In genomic region chr6:36874443-36875249, GRCh38 we compare ENCODE assay signal across 1 cellular context.
TF ChIP-seq lines count a peak whose summit lies in the region.

TSS of gene PPIL1 (minus strand) at chr6:36874803. CDS start at chr6:36874772, 31 bp downstream.

TF ChIP-seq in HepG2, 621 proteins besides CTCF, POLR2A, EP300 and RAD21 (continued from another document and continues in another):
- peak; percentile 84 for TF ChIP-seq CBFB (CRISPR knock-in tag; IDR thresholded peaks at IDR 0.05)
- peak; percentile 88 for TF ChIP-seq TAF1 (CRISPR knock-in tag; IDR thresholded peaks at IDR 0.05)
- TF ChIP-seq TRIM22 (IDR thresholded peaks at IDR 0.05), result no peak
- TF ChIP-seq ZFY (CRISPR knock-in tag; IDR thresholded peaks at IDR 0.05), result peak; percentile 92; the same call in 1 of the 2 replicates
- TF ChIP-seq THAP7 (CRISPR knock-in tag; IDR thresholded peaks at IDR 0.05), result peak; percentile 91
- no peak for TF ChIP-seq DDIT3 (CRISPR knock-in tag; IDR thresholded peaks at IDR 0.05)
- TF ChIP-seq CREB3 (CRISPR knock-in tag; IDR thresholded peaks at IDR 0.05), result no peak
- peak; percentile 96 for TF ChIP-seq BCL3 (CRISPR knock-in tag; IDR thresholded peaks at IDR 0.05)
- TF ChIP-seq CSRNP2 (CRISPR knock-in tag; conservative IDR thresholded peaks at IDR 0.05; ENCODE audit: low read depth), result no peak
- TF ChIP-seq ZNF12 (CRISPR knock-in tag; IDR thresholded peaks at IDR 0.05), result peak; percentile 54; the same call in 1 of the 2 replicates
- TF ChIP-seq MAFG (CRISPR knock-in tag; IDR thresholded peaks at IDR 0.05), result no peak
- peak; percentile 80; the same call in 1 of the 2 replicates for TF ChIP-seq SPEN (CRISPR knock-in tag; IDR thresholded peaks at IDR 0.05; ENCODE audit: low read depth)
- peak; percentile 82 for TF ChIP-seq ARID5B (CRISPR knock-in tag; IDR thresholded peaks at IDR 0.05)
- peak; percentile 73 for TF ChIP-seq CBX1 (IDR thresholded peaks at IDR 0.05; ENCODE audit: low read depth)
- peak; percentile 94; the same call in 1 of the 2 replicates for TF ChIP-seq KLF13 (CRISPR knock-in tag; IDR thresholded peaks at IDR 0.05)
- peak; percentile 37; the same call in 1 of the 2 replicates for TF ChIP-seq ZNF343 (CRISPR knock-in tag; IDR thresholded peaks at IDR 0.05)
- no peak for TF ChIP-seq ZNF75D (CRISPR knock-in tag; IDR thresholded peaks at IDR 0.05; ENCODE audit: borderline replicate concordance)
- TF ChIP-seq TCF7L2 (IDR thresholded peaks at IDR 0.05; ENCODE audit: low read depth, low read length), result no peak
- no peak; the same call in none of the 2 replicates for TF ChIP-seq ZNF629 (CRISPR knock-in tag; conservative IDR thresholded peaks at IDR 0.05)
- peak; percentile 96 for TF ChIP-seq ZBTB7A (CRISPR knock-in tag; IDR thresholded peaks at IDR 0.05)
- TF ChIP-seq ATF3 (CRISPR knock-in tag; IDR thresholded peaks at IDR 0.05), result no peak; the same call in 1 of the 2 replicates
- no peak; the same call in 1 of the 2 replicates for TF ChIP-seq TFDP1 (CRISPR knock-in tag; IDR thresholded peaks at IDR 0.05; ENCODE audit: borderline replicate concordance)
- no peak for TF ChIP-seq KDM1A (CRISPR knock-in tag; IDR thresholded peaks at IDR 0.05)
- TF ChIP-seq ZNF788 (CRISPR knock-in tag; IDR thresholded peaks at IDR 0.05; ENCODE audit: borderline replicate concordance), result peak; percentile 93; the same call in 1 of the 2 replicates
- 0 out of 2 replicates have a peak, but pooled peaks have one; percentile 20 for TF ChIP-seq ZFP37 (CRISPR knock-in tag; IDR thresholded peaks at IDR 0.05; ENCODE audit: borderline replicate concordance)
- no peak for TF ChIP-seq ZNF616 (CRISPR knock-in tag; IDR thresholded peaks at IDR 0.05; ENCODE audit: low read depth)
- no peak for TF ChIP-seq ZNF512 (CRISPR knock-in tag; IDR thresholded peaks at IDR 0.05)
- no peak for TF ChIP-seq RAD51 (IDR thresholded peaks at IDR 0.05; ENCODE audit: borderline replicate concordance)
- peak; percentile 99 for TF ChIP-seq KAT8 (CRISPR knock-in tag; IDR thresholded peaks at IDR 0.05)
- peak; percentile 97 for TF ChIP-seq KDM5B (CRISPR knock-in tag; IDR thresholded peaks at IDR 0.05; ENCODE audit: borderline replicate concordance)
- peak; percentile 98 for TF ChIP-seq ZGPAT (CRISPR knock-in tag; IDR thresholded peaks at IDR 0.05)
- TF ChIP-seq TBX2 (CRISPR knock-in tag; IDR thresholded peaks at IDR 0.05; ENCODE audit: borderline replicate concordance), result peak; percentile 91
- peak; percentile 86 for TF ChIP-seq ZMAT3 (CRISPR knock-in tag; conservative IDR thresholded peaks at IDR 0.05)
- no peak for TF ChIP-seq ZNF367 (CRISPR knock-in tag; IDR thresholded peaks at IDR 0.05; ENCODE audit: borderline replicate concordance)
- TF ChIP-seq ZNF484 (CRISPR knock-in tag; IDR thresholded peaks at IDR 0.05; ENCODE audit: borderline replicate concordance, low read depth), result no peak
- 0 out of 2 replicates have a peak, but pooled peaks have one; percentile 2 for TF ChIP-seq HHEX (CRISPR knock-in tag; IDR thresholded peaks at IDR 0.05)
- TF ChIP-seq ZNF644 (CRISPR knock-in tag; IDR thresholded peaks at IDR 0.05; ENCODE audit: low read depth), result no peak
- peak; percentile 83 for TF ChIP-seq PATZ1 (CRISPR knock-in tag; IDR thresholded peaks at IDR 0.05)
- peak; percentile 100 for TF ChIP-seq GABPA (IDR thresholded peaks at IDR 0.05; ENCODE audit: low read depth, low read length)
- peak; percentile 100 for TF ChIP-seq GABPA (CRISPR knock-in tag; IDR thresholded peaks at IDR 0.05; ENCODE audit: low read depth)
- no peak; the same call in 1 of the 2 replicates for TF ChIP-seq MTERF4 (CRISPR knock-in tag; IDR thresholded peaks at IDR 0.05)
